ENCODE assay signal across 11 cellular contexts in genomic region chr4:132901224-132901623, GRCh38.
"Had no signal": no experiment of that assay in that cellular context is flagged by ENCODE, and none has a peak within 500 bp of the region (broad histone marks: within the 10 kb centered on the region; RNA-seq: fewer than 3 reads in every experiment).

No MANE protein-coding gene starts in this region.

- ATAC-seq: GM23338, HCT116 had no signal

- H3K36me3 ChIP-seq: HAP-1 had no signal

- H3K27ac ChIP-seq: GM23248 had no signal

- H3K4me3 ChIP-seq: GM23248, GM23338, HAP-1 had no signal

- H3K9ac ChIP-seq: GM23248 had no signal

- DNase-seq: GM23248, GOT3, H7, H9, HCEC 1CT, HFFc6 had no signal

- FAIRE-seq: H1, H54 had no signal

- H3K4me2 ChIP-seq: GM23338 had no signal

- H3K4me1 ChIP-seq: HAP-1 had no signal

- H2AFZ ChIP-seq: GM23248, GM23338 had no signal

- H3K9me3 ChIP-seq: HAP-1 had no signal
